Comparison of ENCODE assay signal across 1 cellular context in genomic region chr7:106851632-106852031, GRCh38. TPM values are rescaled to one million over a fixed set of nuclear protein-coding genes. Genes with fewer than 3 reads are reported as not detected.
"Had no signal": no experiment of that assay in that cellular context is flagged by ENCODE, and none has a peak within 500 bp of the region (broad histone marks: within the 10 kb centered on the region; RNA-seq: fewer than 3 reads in every experiment).

No MANE protein-coding gene starts in this region.

RNA-seq across cellular contexts. Expression of gene PIK3CG, which starts 13.4 kb away (rescaled TPM):
- total RNA-seq: HepG2 had no signal
- polyA plus RNA-seq: HepG2 had no signal
